In genomic region chrX:73127700-73128241, GRCh38 we compare ENCODE assay signal across 9 cellular contexts. TPM values are rescaled to one million over a fixed set of nuclear protein-coding genes. Genes with fewer than 3 reads are reported as not detected.
DNase-seq lines count a peak whose midpoint lies in the region; ATAC-seq and TF ChIP-seq lines count a peak whose summit lies in the region.
"Had no signal": no experiment of that assay in that cellular context is flagged by ENCODE, and none has a peak within 500 bp of the region (broad histone marks: within the 10 kb centered on the region; RNA-seq: fewer than 3 reads in every experiment).

No MANE protein-coding gene starts in this region.

- intact Hi-C loops in CD8-positive, alpha-beta T cell (cut with DNase I, micrococcal nuclease): no loop called here
- intact Hi-C loops in dorsolateral prefrontal cortex (cut with DNase I): no loop called here

- no peak overlapping the region for H2BK120ac ChIP-seq in neuronal stem cell (ENCODE audit: low read depth, low read length)
- no peak overlapping the region for H2BK120ac ChIP-seq in mesenchymal stem cell (ENCODE audit: low read depth, low read length)

- H3K27ac Mint-ChIP-seq in CD8-positive, alpha-beta T cell: no peak overlapping the region

- H3K4me1 Mint-ChIP-seq in CD8-positive, alpha-beta T cell (ENCODE audit: low read depth): no peaks in the 10 kb centered on the region

- H2AK5ac ChIP-seq in neuronal stem cell (ENCODE audit: low read depth, low read length): no peak overlapping the region
- H2AK5ac ChIP-seq in mesenchymal stem cell (ENCODE audit: low read length, severe bottlenecking): no peak overlapping the region

- ATAC-seq in CD8-positive, alpha-beta T cell: no peak
- ATAC-seq in HG02642 (IDR thresholded peaks at IDR 0.05; ENCODE audit: poor library complexity, unreplicated experiment): no peak
- no peak for ATAC-seq in GM18907 (IDR thresholded peaks at IDR 0.05; ENCODE audit: unreplicated experiment)

- H3K18ac ChIP-seq in neuronal stem cell (ENCODE audit: low read length) (no peak overlapping the region), mesenchymal stem cell (ENCODE audit: low read depth in 1 of 2, low read length in 2 of 2) (no peak overlapping the region)

- H2BK15ac ChIP-seq in neuronal stem cell (ENCODE audit: low read length) (no peak overlapping the region), mesenchymal stem cell (ENCODE audit: low read depth, poor library complexity, severe bottlenecking) (no peak overlapping the region)

- H3K4me1 ChIP-seq in CD8-positive, alpha-beta T cell (ENCODE audit: insufficient read depth, low read length): no peaks in the 10 kb centered on the region
- H3K4me1 ChIP-seq in neuronal stem cell (ENCODE audit: control insufficient read depth in 2 of 2, insufficient read depth in 1 of 2, low read depth in 1 of 2, low read length in 2 of 2) (no peaks in the 10 kb centered on the region), mesenchymal stem cell (ENCODE audit: control insufficient read depth, insufficient read depth, low read depth, low read length) (no peaks in the 10 kb centered on the region)

- H3K27me3 ChIP-seq in CD8-positive, alpha-beta T cell (ENCODE audit: insufficient read depth, low read length): no peaks in the 10 kb centered on the region
- H3K27me3 ChIP-seq in dorsolateral prefrontal cortex (peaks cover 0 to 55% (median 12%) of the 10 kb centered on the region in 45 donors), neuronal stem cell (ENCODE audit: control insufficient read depth in 3 of 3, insufficient read depth in 3 of 3, low read depth in 1 of 3, low read length in 3 of 3) (no peaks in the 10 kb centered on the region), mesenchymal stem cell (ENCODE audit: control insufficient read depth in 1 of 2, insufficient read depth in 1 of 2, low read length in 2 of 2) (no peaks in the 10 kb centered on the region)

- H3K9me3 ChIP-seq in CD8-positive, alpha-beta T cell (ENCODE audit: low read length): no peaks in the 10 kb centered on the region
- H3K9me3 ChIP-seq in neuronal stem cell (replicated peaks in 1 of 2; ENCODE audit: control insufficient read depth in 2 of 2, insufficient read depth in 1 of 2, low read depth in 1 of 2, low read length in 2 of 2) (no peaks in the 10 kb centered on the region), mesenchymal stem cell (ENCODE audit: control insufficient read depth, low read length) (peaks cover 7% of the 10 kb centered on the region)

- no peak overlapping the region for H2BK12ac ChIP-seq in neuronal stem cell (ENCODE audit: low read length)
- H2BK12ac ChIP-seq in mesenchymal stem cell (ENCODE audit: low read length in 2 of 2): no peak overlapping the region

- H3K14ac ChIP-seq in neuronal stem cell (ENCODE audit: low read length): no peak overlapping the region
- no peak overlapping the region for H3K14ac ChIP-seq in mesenchymal stem cell (ENCODE audit: low read length in 2 of 2)

- peak overlapping the region; percentile 15 for H3K4me3 ChIP-seq in CD8-positive, alpha-beta T cell (ENCODE audit: low read depth, low read length)
- H3K4me3 ChIP-seq in dorsolateral prefrontal cortex: peak overlapping the region in 44 of 59 donors; percentile 3 to 58 (median 38)
- peak overlapping the region in 1 of 2 donors; percentile 73 for H3K4me3 ChIP-seq in neuronal stem cell (ENCODE audit: low read length in 2 of 2)
- no peak overlapping the region for H3K4me3 ChIP-seq in mesenchymal stem cell (ENCODE audit: insufficient read depth in 1 of 2, low read depth in 1 of 2, low read length in 2 of 2)

- no peaks in the 10 kb centered on the region for H3K79me1 ChIP-seq in neuronal stem cell (ENCODE audit: low read depth, low read length)
- H3K79me1 ChIP-seq in mesenchymal stem cell (replicated peaks; ENCODE audit: low read length, poor library complexity, severe bottlenecking): no peaks in the 10 kb centered on the region

- H3K36me3 Mint-ChIP-seq in CD8-positive, alpha-beta T cell: no peaks in the 10 kb centered on the region

- H4K8ac ChIP-seq in neuronal stem cell (ENCODE audit: low read depth, low read length) (no peak overlapping the region), mesenchymal stem cell (ENCODE audit: low read length) (no peak overlapping the region)

- H3K4me2 ChIP-seq in neuronal stem cell (ENCODE audit: insufficient read depth, low read length, poor library complexity, severe bottlenecking): no peak overlapping the region
- no peak overlapping the region for H3K4me2 ChIP-seq in mesenchymal stem cell (ENCODE audit: low read length, poor library complexity, severe bottlenecking)

- H3K9ac ChIP-seq in neuronal stem cell (ENCODE audit: low read depth, low read length, poor library complexity) (no peak overlapping the region), mesenchymal stem cell (ENCODE audit: low read length) (no peak overlapping the region)

- POLR2A ChIA-PET in CD8-positive, alpha-beta T cell (lab: Charles Lee): no interaction called here

- no CpG with 5 or more reads among the region's 23 CpGs for WGBS in neuronal stem cell (ENCODE audit: extremely low coverage in 2 of 2, insufficient read length in 2 of 2, insufficient replicate concordance in 1 of 2), 2 donors
- WGBS in mesenchymal stem cell: 11% methylated on average over 23 of the region's 23 CpGs

- no peak overlapping the region for H4K91ac ChIP-seq in neuronal stem cell (ENCODE audit: low read depth, low read length, poor library complexity)
- no peak overlapping the region for H4K91ac ChIP-seq in mesenchymal stem cell (ENCODE audit: low read length)

- no peak overlapping the region for H3K23ac ChIP-seq in neuronal stem cell (ENCODE audit: low read depth, low read length, poor library complexity)
- H3K23ac ChIP-seq in mesenchymal stem cell (ENCODE audit: low read length in 2 of 2): no peak overlapping the region

- H2BK5ac ChIP-seq in neuronal stem cell (ENCODE audit: low read length) (no peak overlapping the region), mesenchymal stem cell (ENCODE audit: low read depth, low read length, poor library complexity, severe bottlenecking) (no peak overlapping the region)

- H3K4ac ChIP-seq in neuronal stem cell (ENCODE audit: low read length): no peak overlapping the region
- H3K4ac ChIP-seq in mesenchymal stem cell (ENCODE audit: low read depth in 1 of 2, low read length in 2 of 2): no peak overlapping the region

- no peak overlapping the region for H3K27ac ChIP-seq in CD8-positive, alpha-beta T cell (ENCODE audit: low read depth, low read length)
- no peak overlapping the region for H3K27ac ChIP-seq in dorsolateral prefrontal cortex
- no peak overlapping the region for H3K27ac ChIP-seq in neuronal stem cell (replicated peaks; ENCODE audit: low read length)
- H3K27ac ChIP-seq in mesenchymal stem cell (ENCODE audit: low read length, poor library complexity, severe bottlenecking): no peak overlapping the region

- TF ChIP-seq CTCF in CD8-positive, alpha-beta T cell (IDR thresholded peaks at IDR 0.05): no peak
- TF ChIP-seq CTCF in dorsolateral prefrontal cortex (IDR thresholded peaks at IDR 0.05 in 54 of 56, conservative IDR thresholded peaks at IDR 0.05 in 2 of 56; ENCODE audit: low read depth in 1 of 56, partially characterized antibody in 56 of 56): peak in 3 of 56 donors; percentile 3 to 31 (median 17)

- H3K4me3 Mint-ChIP-seq in CD8-positive, alpha-beta T cell: no peak overlapping the region

- CTCF ChIA-PET in CD8-positive, alpha-beta T cell (lab: Charles Lee): interaction anchor here (0.6 kb wide), 1 partner anchor 300 kb away, joined by 3 read pairs; no protein-coding TSS in a partner anchor

- H3K9me3 Mint-ChIP-seq in CD8-positive, alpha-beta T cell: no peaks in the 10 kb centered on the region

- peaks cover 6% of the 10 kb centered on the region for H3K27me3 Mint-ChIP-seq in CD8-positive, alpha-beta T cell (ENCODE audit: low read depth)

- DNase-seq in CD8-positive, alpha-beta T cell: no peak
- DNase-seq in HT1080 (ENCODE audit: low read depth): peak; percentile 69
- peak in 3 of 10 donors; percentile 6 to 26 (median 9) for DNase-seq in dorsolateral prefrontal cortex
- peak; percentile 8 for DNase-seq in neuronal stem cell (ENCODE audit: low spot score)
- no peak for DNase-seq in mesenchymal stem cell
- DNase-seq in NCI-H526 treated with DMSO at 0.1 percent for 48 hours (lab: John Stamatoyannopoulos, UW): no peak

- no peaks in the 10 kb centered on the region for H3K36me3 ChIP-seq in CD8-positive, alpha-beta T cell (ENCODE audit: insufficient read depth, low read length)
- H3K36me3 ChIP-seq in neuronal stem cell (replicated peaks in 1 of 2; ENCODE audit: control insufficient read depth in 2 of 2, insufficient read depth in 2 of 2, low read length in 2 of 2): no peaks in the 10 kb centered on the region
- H3K36me3 ChIP-seq in mesenchymal stem cell (ENCODE audit: control insufficient read depth in 1 of 2, insufficient read depth in 2 of 2, low read depth in 1 of 2, low read length in 2 of 2): no peaks in the 10 kb centered on the region

- H2AFZ ChIP-seq in neuronal stem cell (ENCODE audit: low read length) (no peak overlapping the region), mesenchymal stem cell (ENCODE audit: low read depth, low read length) (no peak overlapping the region)

RNA-seq across cellular contexts. Expression of gene PABPC1L2A, which starts 48.5 kb away (rescaled TPM):
- total RNA-seq in CD8-positive, alpha-beta T cell: not detected
- not detected in 2 replicates for total RNA-seq in HT1080 (2014; rRNA removed; shearing (Covaris generic))
- not detected in 2 replicates for polyA plus RNA-seq in HT1080 (2015; cell fraction: cytosol; rRNA removed)
- polyA plus RNA-seq in HT1080 (2015; cell fraction: nucleus; rRNA removed): not detected in 2 replicates
- total RNA-seq in dorsolateral prefrontal cortex: 10 to 100 TPM in 105 of 120 experiments, 1 to 10 TPM in 15; 3.1 to 24.3 (median 15.7) TPM
- polyA plus RNA-seq in neuronal stem cell (2013, experiment 1 of 2): 1.1 TPM
- polyA plus RNA-seq in neuronal stem cell (2013, experiment 2 of 2): 0.84 TPM
- polyA plus RNA-seq in mesenchymal stem cell (2013, experiment 1 of 2): not detected
- polyA plus RNA-seq in mesenchymal stem cell (2013, experiment 2 of 2): not detected
- total RNA-seq: liver had no signal
- polyA plus RNA-seq: liver had no signal

Comparison
In these comparisons a context has a peak if more than half of its experiments do, and no peak if none do; other contexts are left out.
1. DNase-seq: peak in HT1080 (single experiment) and neuronal stem cell (single experiment); none in CD8-positive, alpha-beta T cell (0 of 7), mesenchymal stem cell (single experiment) and NCI-H526 treated with DMSO at 0.1 percent for 48 hours (single experiment).
2. H3K4me3 ChIP-seq: peak in CD8-positive, alpha-beta T cell (single experiment) and dorsolateral prefrontal cortex (44 of 59); none in mesenchymal stem cell (0 of 2).